Comparison of ENCODE assay signal across 18 cellular contexts in the genomic region with DNA sequence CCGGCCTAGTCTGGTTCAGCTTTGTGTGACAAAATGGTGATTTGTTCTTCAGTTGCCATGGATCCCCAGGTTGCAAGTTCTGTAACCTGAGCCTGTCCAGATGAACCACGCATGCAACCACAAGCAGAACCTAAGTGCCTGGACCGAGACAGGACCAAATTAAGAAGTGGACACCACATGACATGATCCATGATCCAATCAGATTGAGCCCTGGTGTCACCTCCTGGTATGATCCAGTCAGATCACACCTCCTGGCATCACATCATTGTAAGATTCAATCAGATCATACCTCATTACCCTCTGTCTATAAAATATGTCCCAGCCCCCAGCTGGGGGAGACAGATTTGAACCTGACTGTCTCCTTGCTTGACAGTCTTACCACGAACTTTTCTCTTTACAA.
DNase-seq lines count a peak whose midpoint lies in the region; ATAC-seq and TF ChIP-seq lines count a peak whose summit lies in the region.
"Had no signal": no experiment of that assay in that cellular context is flagged by ENCODE, and none has a peak within 500 bp of the region (broad histone marks: within the 10 kb centered on the region; RNA-seq: fewer than 3 reads in every experiment).

No MANE protein-coding gene starts in this region.

- no peak overlapping the region for H3K14ac ChIP-seq in mesenchymal stem cell (ENCODE audit: low read length in 2 of 2)

- no peak overlapping the region for H3K23ac ChIP-seq in mesenchymal stem cell (ENCODE audit: low read length in 2 of 2)

- H3K79me2 ChIP-seq in OCI-LY3 (ENCODE audit: low read length), result peaks cover 64% of the 10 kb centered on the region

- H3K79me1 ChIP-seq in mesenchymal stem cell (replicated peaks; ENCODE audit: low read length, poor library complexity, severe bottlenecking), result peaks cover 19% of the 10 kb centered on the region

- H3K4ac ChIP-seq in mesenchymal stem cell (ENCODE audit: low read depth in 1 of 2, low read length in 2 of 2), result no peak overlapping the region

- intact Hi-C loops in right lobe of liver (cut with DNase I) (no loop called here), lower leg skin (cut with DNase I; ENCODE audit: low total_unique reads) (no loop called here)

- H3K9ac ChIP-seq in OCI-LY3 (ENCODE audit: low read length) (no peak overlapping the region), mesenchymal stem cell (ENCODE audit: low read length) (no peak overlapping the region)

- no peak overlapping the region for H2BK15ac ChIP-seq in mesenchymal stem cell (ENCODE audit: low read depth, poor library complexity, severe bottlenecking)

- H3K27ac Mint-ChIP-seq in stimulated activated naive CD8-positive, alpha-beta T cell treated with anti-CD3 and anti-CD28 coated beads, Interleukin-15, Interleukin-2, amounts not matched to agents 100 ng/mL and 50 ng/mL, for 24 hours, result peak overlapping the region; percentile 0

- no peaks in the 10 kb centered on the region for H3K27me3 ChIP-seq in OCI-LY3 (ENCODE audit: low read depth, low read length)
- H3K27me3 ChIP-seq in lung (ENCODE audit: control insufficient read depth, insufficient read depth), result no peaks in the 10 kb centered on the region
- no peaks in the 10 kb centered on the region for H3K27me3 ChIP-seq in right lobe of liver
- H3K27me3 ChIP-seq in mesenchymal stem cell (ENCODE audit: control insufficient read depth in 1 of 2, insufficient read depth in 1 of 2, low read length in 2 of 2), result no peaks in the 10 kb centered on the region

- H3K36me3 ChIP-seq in OCI-LY3 (replicated peaks; ENCODE audit: low read depth, low read length) (peaks cover 30% of the 10 kb centered on the region), lung (ENCODE audit: control insufficient read depth in 2 of 2, insufficient read depth in 2 of 2, low read length in 2 of 2) (no peaks in the 10 kb centered on the region), right lobe of liver (no peaks in the 10 kb centered on the region), mesenchymal stem cell (ENCODE audit: control insufficient read depth in 1 of 2, insufficient read depth in 2 of 2, low read depth in 1 of 2, low read length in 2 of 2) (peaks cover 0 to under 1% of the 10 kb centered on the region in 2 experiments)

- H3K4me2 ChIP-seq in OCI-LY3 (ENCODE audit: low read length), result peak overlapping the region; percentile 68
- H3K4me2 ChIP-seq in mesenchymal stem cell (ENCODE audit: low read length, poor library complexity, severe bottlenecking), result no peak overlapping the region
- H3K4me2 ChIP-seq: A549, PC-9 had no signal

- peaks cover 63% of the 10 kb centered on the region for H3K4me1 Mint-ChIP-seq in stimulated activated naive CD8-positive, alpha-beta T cell treated with anti-CD3 and anti-CD28 coated beads, Interleukin-15, Interleukin-2, amounts not matched to agents 100 ng/mL and 50 ng/mL, for 24 hours (ENCODE audit: low read depth)

- H3K18ac ChIP-seq in mesenchymal stem cell (ENCODE audit: low read depth in 1 of 2, low read length in 2 of 2), result peak overlapping the region in 1 of 2 experiments; percentile 39

- no peak overlapping the region for H3K4me3 Mint-ChIP-seq in stimulated activated naive CD8-positive, alpha-beta T cell treated with anti-CD3 and anti-CD28 coated beads, Interleukin-15, Interleukin-2, amounts not matched to agents 100 ng/mL and 50 ng/mL, for 24 hours

- H2AK5ac ChIP-seq in mesenchymal stem cell (ENCODE audit: low read length, severe bottlenecking), result no peak overlapping the region

- peaks cover 67% of the 10 kb centered on the region for H3K4me1 ChIP-seq in OCI-LY3 (ENCODE audit: low read length)
- peaks cover 0 to 6% of the 10 kb centered on the region in 2 donors for H3K4me1 ChIP-seq in lung (ENCODE audit: control insufficient read depth in 2 of 2, insufficient read depth in 2 of 2, low read length in 2 of 2)
- no peaks in the 10 kb centered on the region for H3K4me1 ChIP-seq in right lobe of liver
- peaks cover 6% of the 10 kb centered on the region for H3K4me1 ChIP-seq in mesenchymal stem cell (ENCODE audit: control insufficient read depth, insufficient read depth, low read depth, low read length)
- H3K4me1 ChIP-seq: A549 had no signal

- no peak overlapping the region for H4K91ac ChIP-seq in mesenchymal stem cell (ENCODE audit: low read length)

- peaks cover 8% of the 10 kb centered on the region; the same call in 1 of the 2 replicates for H4K20me1 ChIP-seq in OCI-LY3 (ENCODE audit: insufficient read depth, low read length)

- H2BK5ac ChIP-seq in mesenchymal stem cell (ENCODE audit: low read depth, low read length, poor library complexity, severe bottlenecking), result no peak overlapping the region

- H3K9me3 Mint-ChIP-seq in stimulated activated naive CD8-positive, alpha-beta T cell treated with anti-CD3 and anti-CD28 coated beads, Interleukin-15, Interleukin-2, amounts not matched to agents 100 ng/mL and 50 ng/mL, for 24 hours, result no peaks in the 10 kb centered on the region

- H4K8ac ChIP-seq in mesenchymal stem cell (ENCODE audit: low read length), result no peak overlapping the region

- H3K36me3 Mint-ChIP-seq in stimulated activated naive CD8-positive, alpha-beta T cell treated with anti-CD3 and anti-CD28 coated beads, Interleukin-15, Interleukin-2, amounts not matched to agents 100 ng/mL and 50 ng/mL, for 24 hours (ENCODE audit: low read depth), result no peaks in the 10 kb centered on the region

- no peak overlapping the region for H3K4me3 ChIP-seq in OCI-LY3 (ENCODE audit: low read length)
- H3K4me3 ChIP-seq in lung, result peak overlapping the region; percentile 21
- H3K4me3 ChIP-seq in right lobe of liver, result no peak overlapping the region
- H3K4me3 ChIP-seq in mesenchymal stem cell (ENCODE audit: insufficient read depth in 1 of 2, low read depth in 1 of 2, low read length in 2 of 2), result no peak overlapping the region
- no peak overlapping the region for H3K4me3 ChIP-seq in lower leg skin (ENCODE audit: low read depth, poor library complexity, severe bottlenecking)
- H3K4me3 ChIP-seq: A549, PC-9 had no signal

- TF ChIP-seq CTCF in OCI-LY3 (IDR thresholded peaks at IDR 0.05; ENCODE audit: low read depth, low read length), result no peak
- TF ChIP-seq CTCF in lung (IDR thresholded peaks at IDR 0.05; ENCODE audit: control extremely low read depth, extremely low read depth), result no peak
- no peak for TF ChIP-seq CTCF in right lobe of liver (IDR thresholded peaks at IDR 0.05)
- TF ChIP-seq CTCF in lower leg skin (IDR thresholded peaks at IDR 0.05), result no peak

- no peak for ATAC-seq in stimulated activated naive CD8-positive, alpha-beta T cell treated with anti-CD3 and anti-CD28 coated beads, Interleukin-15, Interleukin-2, amounts not matched to agents 100 U/mL and 50 U/mL, for 24 hours
- no peak for ATAC-seq in lung (ENCODE audit: insufficient read depth, low FRiP score)
- no peak for ATAC-seq in right lobe of liver
- no peak for ATAC-seq in GM18909 (IDR thresholded peaks at IDR 0.05; ENCODE audit: poor library complexity, unreplicated experiment)

- TF ChIP-seq POLR2A in right lobe of liver (IDR thresholded peaks at IDR 0.05) (no peak), lower leg skin (IDR thresholded peaks at IDR 0.05) (no peak)

- no peak overlapping the region for H3K27ac ChIP-seq in OCI-LY3 (ENCODE audit: low read length)
- no peak overlapping the region for H3K27ac ChIP-seq in lung (ENCODE audit: low read depth in 1 of 2, low read length in 1 of 2)
- no peak overlapping the region for H3K27ac ChIP-seq in right lobe of liver
- H3K27ac ChIP-seq in mesenchymal stem cell (ENCODE audit: low read length, poor library complexity, severe bottlenecking), result no peak overlapping the region
- H3K27ac ChIP-seq: A549, HL-60, PC-9 had no signal

- no peak overlapping the region for H2AFZ ChIP-seq in OCI-LY3 (ENCODE audit: low read depth, low read length)
- no peak overlapping the region for H2AFZ ChIP-seq in mesenchymal stem cell (ENCODE audit: low read depth, low read length)
- H2AFZ ChIP-seq: PC-9 had no signal

- no peak overlapping the region for H2BK120ac ChIP-seq in mesenchymal stem cell (ENCODE audit: low read depth, low read length)

- WGBS in lung, 2 donors, result 89 to 93% methylated on average over 4 of the region's 4 CpGs
- WGBS in right lobe of liver (ENCODE audit: insufficient coverage, low coverage, low lambda C conversion rate, missing lambda C conversion rate), result 65% methylated on average over 4 of the region's 4 CpGs
- WGBS in mesenchymal stem cell, result 95% methylated on average over 4 of the region's 4 CpGs
- 84 to 88% methylated on average over 4 of the region's 4 CpGs for WGBS in lower leg skin, 2 donors

- H3K27me3 Mint-ChIP-seq in stimulated activated naive CD8-positive, alpha-beta T cell treated with anti-CD3 and anti-CD28 coated beads, Interleukin-15, Interleukin-2, amounts not matched to agents 100 ng/mL and 50 ng/mL, for 24 hours, result peaks cover 5% of the 10 kb centered on the region

- H2BK12ac ChIP-seq in mesenchymal stem cell (ENCODE audit: low read length in 2 of 2), result no peak overlapping the region

- H3K9me3 ChIP-seq in OCI-LY3 (ENCODE audit: insufficient read depth, low read length) (no peaks in the 10 kb centered on the region; the same call in 1 of the 2 replicates), lung (ENCODE audit: control insufficient read depth in 2 of 2, insufficient read depth in 1 of 2, low read length in 1 of 2) (no peaks in the 10 kb centered on the region), right lobe of liver (no peaks in the 10 kb centered on the region), mesenchymal stem cell (ENCODE audit: control insufficient read depth, low read length) (no peaks in the 10 kb centered on the region)
- H3K9me3 ChIP-seq: A549 had no signal

- DNase-seq in stimulated activated naive CD8-positive, alpha-beta T cell treated with anti-CD3 and anti-CD28 coated beads, Interleukin-15, Interleukin-2, amounts not matched to agents 100 U/mL and 50 U/mL, for 24 hours, result no peak
- DNase-seq in lung (ENCODE audit: low spot score) (no peak), right lobe of liver (no peak), mesenchymal stem cell (no peak), lower leg skin (ENCODE audit: low spot score in 2 of 2) (no peak)
- DNase-seq: C1 segment of cervical spinal cord; H7; KBM-7; NCI-H1092 treated with DMSO at 0.1 percent for 48 hours; NCI-H1694; NCI-H446 treated with DMSO at 0.1 percent for 48 hours; NK-92 treated with Interleukin-12 subunit alpha and Interleukin-12 subunit beta, amount 100 ng/mL, for 24 hours; PC-9 had no signal
